Comparison of ENCODE assay signal across 24 cellular contexts in the genomic region with DNA sequence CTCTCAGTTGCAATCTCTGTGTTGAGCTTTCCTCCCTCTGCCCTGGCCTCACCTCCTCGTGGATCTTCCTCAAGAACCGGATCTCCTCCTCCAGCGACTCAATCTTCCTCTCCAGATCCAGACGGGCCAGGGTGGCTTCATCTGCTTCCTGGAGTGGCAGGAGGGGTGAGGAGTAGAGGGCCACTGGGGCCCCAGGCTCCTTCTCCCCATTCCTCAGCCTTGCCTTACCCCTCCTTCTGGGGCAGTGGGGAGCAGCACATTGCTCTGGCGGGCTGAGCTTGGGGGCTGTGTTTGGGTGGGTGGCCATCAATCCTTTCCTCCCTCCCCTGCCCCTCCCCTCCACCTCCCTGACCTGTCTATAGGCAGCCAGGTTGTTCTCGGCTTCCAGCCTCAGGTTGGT. TPM values are rescaled to one million over a fixed set of nuclear protein-coding genes. Genes with fewer than 3 reads are reported as not detected.
DNase-seq lines count a peak whose midpoint lies in the region; FAIRE-seq and TF ChIP-seq lines count a peak whose summit lies in the region.
"Had no signal": no experiment of that assay in that cellular context is flagged by ENCODE, and none has a peak within 500 bp of the region (broad histone marks: within the 10 kb centered on the region; RNA-seq: fewer than 3 reads in every experiment).

No MANE protein-coding gene starts in this region.

- in situ Hi-C loops in G401 (cut with HindIII; ENCODE audit: low sequenced_read_pairs): no loop called here

- H2AFZ ChIP-seq in OCI-LY3 (ENCODE audit: low read depth, low read length): peak overlapping the region; percentile 78; the same call in 1 of the 2 replicates
- H2AFZ ChIP-seq in endothelial cell of umbilical vein (ENCODE audit: low read depth, low read length): peak overlapping the region; percentile 14
- H2AFZ ChIP-seq: GM23338 had no signal

- H3K4me2 ChIP-seq in OCI-LY3 (ENCODE audit: low read length): peak overlapping the region; percentile 25; the same call in 1 of the 2 replicates
- no peak overlapping the region for H3K4me2 ChIP-seq in endothelial cell of umbilical vein (ENCODE audit: insufficient read depth, low read length)
- H3K4me2 ChIP-seq: GM23338 had no signal

- CTCF ChIA-PET in endothelial cell of umbilical vein (lab: Charles Lee): interaction anchor here (4.8 to 9.4 kb wide), 2 partner anchors 13 to 109 kb away, joined by 28 to 94 read pairs; a partner anchor contains a TSS

- no peak overlapping the region for H3K27ac ChIP-seq in OCI-LY3 (ENCODE audit: low read length)
- H3K27ac ChIP-seq in endothelial cell of umbilical vein (ENCODE audit: insufficient read depth, low read depth, low read length): no peak overlapping the region
- H3K27ac ChIP-seq in substantia nigra (ENCODE audit: low read depth, low read length, poor library complexity, severe bottlenecking): peak overlapping the region; percentile 55
- H3K27ac ChIP-seq: epithelial cell of prostate, pancreas, SK-N-MC had no signal

- intact Hi-C loops in endothelial cell of umbilical vein (cut with micrococcal nuclease): no loop called here

- H3K4me3 ChIP-seq in OCI-LY3 (ENCODE audit: low read length): no peak overlapping the region
- H3K4me3 ChIP-seq in endothelial cell of umbilical vein (replicated peaks in 1 of 3; ENCODE audit: insufficient read depth in 1 of 3, low read depth in 1 of 3, low read length in 3 of 3): no peak overlapping the region
- H3K4me3 ChIP-seq: GM23338, mucosa of descending colon, pancreas, SK-N-MC had no signal

- TF ChIP-seq CTCF in OCI-LY3 (IDR thresholded peaks at IDR 0.05; ENCODE audit: low read depth, low read length): no peak
- no peak for TF ChIP-seq CTCF in endothelial cell of umbilical vein (IDR thresholded peaks at IDR 0.05; ENCODE audit: extremely low read depth in 1 of 2, insufficient read depth in 1 of 2, low read depth in 1 of 2, low read length in 2 of 2)

- H3K27me3 ChIP-seq in OCI-LY3 (ENCODE audit: low read depth, low read length) (peaks cover 8% of the 10 kb centered on the region), endothelial cell of umbilical vein (ENCODE audit: control insufficient read depth in 2 of 2, insufficient read depth in 2 of 2, low read length in 2 of 2) (no peaks in the 10 kb centered on the region)
- H3K27me3 ChIP-seq: pancreas had no signal

- H3K4me1 ChIP-seq in OCI-LY3 (ENCODE audit: low read length) (peaks cover 11% of the 10 kb centered on the region; the same call in 1 of the 2 replicates), endothelial cell of umbilical vein (ENCODE audit: control insufficient read depth, extremely low read depth, insufficient read depth, low read length) (peaks cover 12% of the 10 kb centered on the region)

- H3K79me2 ChIP-seq in OCI-LY3 (ENCODE audit: low read length): no peaks in the 10 kb centered on the region
- H3K79me2 ChIP-seq in endothelial cell of umbilical vein (ENCODE audit: control insufficient read depth, insufficient read depth, low read length): no peaks in the 10 kb centered on the region

- FAIRE-seq in endothelial cell of umbilical vein (lab: Jason Lieb, UNC): no peak
- FAIRE-seq: G401.6, kidney, pancreas had no signal

- no peaks in the 10 kb centered on the region for H3K9me1 ChIP-seq in endothelial cell of umbilical vein (replicated peaks; ENCODE audit: control insufficient read depth, extremely low read depth, insufficient read depth, low read length)

- H4K20me1 ChIP-seq in OCI-LY3 (ENCODE audit: insufficient read depth, low read length) (no peaks in the 10 kb centered on the region), endothelial cell of umbilical vein (replicated peaks; ENCODE audit: control insufficient read depth, extremely low read depth, insufficient read depth, low read length) (no peaks in the 10 kb centered on the region)

- H3K9me3 ChIP-seq in OCI-LY3 (ENCODE audit: insufficient read depth, low read length): no peaks in the 10 kb centered on the region
- no peaks in the 10 kb centered on the region for H3K9me3 ChIP-seq in endothelial cell of umbilical vein (replicated peaks; ENCODE audit: control insufficient read depth, insufficient read depth, low read length)
- H3K9me3 ChIP-seq: mucosa of descending colon, pancreas had no signal

- no peaks in the 10 kb centered on the region for H3K36me3 ChIP-seq in OCI-LY3 (replicated peaks; ENCODE audit: low read depth, low read length)
- H3K36me3 ChIP-seq in endothelial cell of umbilical vein (ENCODE audit: control insufficient read depth in 2 of 2, extremely low read depth in 1 of 2, insufficient read depth in 2 of 2, low read length in 2 of 2): no peaks in the 10 kb centered on the region
- H3K36me3 ChIP-seq: pancreas had no signal

- peak; percentile 8 for DNase-seq in Daoy (ENCODE audit: low read depth)
- no peak for DNase-seq in endothelial cell of umbilical vein (ENCODE audit: low read depth, low spot score)
- DNase-seq in substantia nigra (lab: John Stamatoyannopoulos, UW): peak in 4 of 49 donors; percentile 35 to 61 (median 45)
- no peak for DNase-seq in G401 (ENCODE audit: low spot score)
- DNase-seq in mesenteric fat pad (ENCODE audit: low spot score): no peak
- DNase-seq in NCI-H1930 (lab: John Stamatoyannopoulos, UW): no peak
- DNase-seq: activated T-cell treated with anti-CD3 and anti-CD28 coated beads for 4 hours; CD4-positive, alpha-beta T cell; cerebellar nuclear complex; DMS153; kidney; NCI-H1105; NCI-H2029 treated with DMSO at 0.1 percent for 48 hours; NCI-H226; pancreas; RPMI8226; stimulated activated CD4-positive, alpha-beta T cell treated with anti-CD3 and anti-CD28 coated beads, Interleukin-2, amount 100 ng/mL, for 48 hours had no signal

- dilution Hi-C loops in endothelial cell of umbilical vein (cut with MboI; ENCODE audit: extremely low pct_ligation_motif_present, low sequenced_read_pairs): no loop called here

- no TSS peak for BruUV-seq in endothelial cell of umbilical vein (replicated peaks; lab: Mats Ljungman, UMichigan)

- TF ChIP-seq POLR2A in endothelial cell of umbilical vein (IDR thresholded peaks at IDR 0.05; ENCODE audit: low read depth, low read length): no peak

- H3K9ac ChIP-seq in OCI-LY3 (ENCODE audit: low read length) (no peak overlapping the region), endothelial cell of umbilical vein (replicated peaks; ENCODE audit: extremely low read depth, insufficient read depth, low read length) (no peak overlapping the region)

- POLR2A ChIA-PET in endothelial cell of umbilical vein (lab: Charles Lee): no interaction called here

TF ChIP-seq in endothelial cell of umbilical vein, 7 proteins besides CTCF, POLR2A, EP300 and RAD21 (continues in another document):
- no peak for TF ChIP-seq MYC (IDR thresholded peaks at IDR 0.05; ENCODE audit: low read depth, low read length)
- no peak for TF ChIP-seq FOS (IDR thresholded peaks at IDR 0.05; ENCODE audit: borderline replicate concordance, insufficient read depth, low read length)

RNA-seq across cellular contexts. Expression of a gene that starts 1.6 kb away (rescaled TPM):
- 2.4 TPM in 1 of 2 replicates, not detected in the other for total RNA-seq in Daoy (2014; rRNA removed; shearing (Covaris generic))
- total RNA-seq in endothelial cell of umbilical vein (0.42 TPM in 1 of 2 replicates, not detected in the other), mesenteric fat pad (1.3 TPM)
- 0.07 and 0.16 TPM in 2 replicates for polyA plus RNA-seq in endothelial cell of umbilical vein
- 0.04 and 0.06 TPM in 2 replicates for polyA plus RNA-seq in endothelial cell of umbilical vein (2011; cell fraction: cytosol; rRNA removed)
- not detected in 2 replicates for polyA plus RNA-seq in endothelial cell of umbilical vein (2011; cell fraction: nucleus; rRNA removed)
- 0.15 and 0.21 TPM in 2 replicates for polyA plus RNA-seq in endothelial cell of umbilical vein (2012)
- not detected in 2 replicates for polyA minus RNA-seq in endothelial cell of umbilical vein
- polyA minus RNA-seq in endothelial cell of umbilical vein (2011; cell fraction: cytosol; rRNA and poly(A)+ RNA removed): not detected
- 0.10 TPM in 1 of 2 replicates, not detected in the other for polyA minus RNA-seq in endothelial cell of umbilical vein (2011; cell fraction: nucleus; rRNA and poly(A)+ RNA removed)
- total RNA-seq in G401 (2014; rRNA removed; shearing (Covaris generic)): not detected in 2 replicates
- total RNA-seq: CD4-positive, alpha-beta T cell had no signal

RNA-seq across cellular contexts. Expression of a gene that starts 14.4 kb away (rescaled TPM):
- 176 and 293 TPM in 2 replicates for total RNA-seq in Daoy (2014; rRNA removed; shearing (Covaris generic))
- total RNA-seq in endothelial cell of umbilical vein: 170 and 171 TPM in 2 replicates
- polyA plus RNA-seq in endothelial cell of umbilical vein: 118 and 125 TPM in 2 replicates
- 100.0 and 122 TPM in 2 replicates for polyA plus RNA-seq in endothelial cell of umbilical vein (2011; cell fraction: cytosol; rRNA removed)
- 181 and 232 TPM in 2 replicates for polyA plus RNA-seq in endothelial cell of umbilical vein (2011; cell fraction: nucleus; rRNA removed)
- polyA plus RNA-seq in endothelial cell of umbilical vein (2012): 170 and 194 TPM in 2 replicates
- polyA minus RNA-seq in endothelial cell of umbilical vein: 235 and 248 TPM in 2 replicates
- polyA minus RNA-seq in endothelial cell of umbilical vein (2011; cell fraction: cytosol; rRNA and poly(A)+ RNA removed): 116 TPM
- 159 and 194 TPM in 2 replicates for polyA minus RNA-seq in endothelial cell of umbilical vein (2011; cell fraction: nucleus; rRNA and poly(A)+ RNA removed)
- 164 and 176 TPM in 2 replicates for total RNA-seq in G401 (2014; rRNA removed; shearing (Covaris generic))
- total RNA-seq in mesenteric fat pad: 104 TPM

RNA-seq across cellular contexts. Expression of a gene that starts 33.9 kb away (rescaled TPM):
- 4.9 and 8.4 TPM in 2 replicates for total RNA-seq in Daoy (2014; rRNA removed; shearing (Covaris generic))
- total RNA-seq in endothelial cell of umbilical vein (48.4 and 50.3 TPM in 2 replicates), mesenteric fat pad (not detected)
- 24.5 and 25.2 TPM in 2 replicates for polyA plus RNA-seq in endothelial cell of umbilical vein
- polyA plus RNA-seq in endothelial cell of umbilical vein (2011; cell fraction: cytosol; rRNA removed): 18.5 and 19.1 TPM in 2 replicates
- 63.3 and 66.2 TPM in 2 replicates for polyA plus RNA-seq in endothelial cell of umbilical vein (2011; cell fraction: nucleus; rRNA removed)
- polyA plus RNA-seq in endothelial cell of umbilical vein (2012): 7.9 and 15.2 TPM in 2 replicates
- 27.0 and 27.5 TPM in 2 replicates for polyA minus RNA-seq in endothelial cell of umbilical vein
- polyA minus RNA-seq in endothelial cell of umbilical vein (2011; cell fraction: cytosol; rRNA and poly(A)+ RNA removed): 20.6 TPM
- 30.2 and 31.6 TPM in 2 replicates for polyA minus RNA-seq in endothelial cell of umbilical vein (2011; cell fraction: nucleus; rRNA and poly(A)+ RNA removed)
- total RNA-seq in G401 (2014; rRNA removed; shearing (Covaris generic)): 22.6 and 24.4 TPM in 2 replicates

RNA-seq across cellular contexts. Expression of a gene that starts 54.4 kb away (rescaled TPM):
- total RNA-seq in Daoy (2014; rRNA removed; shearing (Covaris generic)): 1.2 and 4.9 TPM in 2 replicates
- total RNA-seq in endothelial cell of umbilical vein (0.35 TPM in 2 replicates), mesenteric fat pad (not detected)
- polyA plus RNA-seq in endothelial cell of umbilical vein: 0.72 and 0.75 TPM in 2 replicates
- polyA plus RNA-seq in endothelial cell of umbilical vein (2011; cell fraction: cytosol; rRNA removed): 0.22 and 0.34 TPM in 2 replicates
- not detected in 2 replicates for polyA plus RNA-seq in endothelial cell of umbilical vein (2011; cell fraction: nucleus; rRNA removed)
- polyA plus RNA-seq in endothelial cell of umbilical vein (2012): 0.17 and 1.1 TPM in 2 replicates
- not detected in 2 replicates for polyA minus RNA-seq in endothelial cell of umbilical vein
- polyA minus RNA-seq in endothelial cell of umbilical vein (2011; cell fraction: cytosol; rRNA and poly(A)+ RNA removed): 1.7 TPM
- not detected in 2 replicates for polyA minus RNA-seq in endothelial cell of umbilical vein (2011; cell fraction: nucleus; rRNA and poly(A)+ RNA removed)
- 68.2 and 84.1 TPM in 2 replicates for total RNA-seq in G401 (2014; rRNA removed; shearing (Covaris generic))
- total RNA-seq: CD4-positive, alpha-beta T cell; subcutaneous adipose tissue had no signal
